Comparison of ENCODE assay signal across 1 cellular context in the genomic region with DNA sequence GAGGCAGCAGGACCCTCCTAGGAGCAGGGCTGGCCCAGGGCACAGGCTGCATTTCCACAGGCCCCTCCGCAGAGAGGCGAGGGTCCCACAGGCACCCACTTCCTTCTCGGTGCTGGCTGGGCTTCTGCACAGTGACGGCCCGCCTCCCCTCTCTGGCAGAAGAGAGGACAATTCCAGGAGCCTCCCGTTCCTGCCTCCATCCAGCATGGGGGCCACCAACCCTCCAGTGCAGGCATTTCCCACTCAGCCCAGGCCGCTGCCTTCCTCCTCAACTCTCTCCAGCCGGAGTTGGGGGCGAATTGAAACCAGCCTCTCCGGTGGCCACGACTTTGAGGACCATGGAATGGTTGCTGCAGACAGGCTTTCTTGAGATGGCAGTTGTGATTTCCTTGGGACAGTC.
TF ChIP-seq lines count a peak whose summit lies in the region.

No MANE protein-coding gene starts in this region.

TF ChIP-seq in H1, 55 proteins besides CTCF, POLR2A, EP300 and RAD21 (continued from another document):
- TF ChIP-seq CHD7 (IDR thresholded peaks at IDR 0.05; ENCODE audit: insufficient replicate concordance, low read length) = no peak
- TF ChIP-seq NANOG (IDR thresholded peaks at IDR 0.05; ENCODE audit: insufficient read depth, low read depth, low read length, poor library complexity, severe bottlenecking) = no peak
- no peak for TF ChIP-seq RNF2 (IDR thresholded peaks at IDR 0.05; ENCODE audit: borderline replicate concordance, low read depth, low read length, missing control alignments, poor library complexity, severe bottlenecking)
- TF ChIP-seq JUN (IDR thresholded peaks at IDR 0.05; ENCODE audit: low read depth, low read length) = no peak
- no peak for TF ChIP-seq RXRA (IDR thresholded peaks at IDR 0.05; ENCODE audit: insufficient read depth, low read depth, low read length)
- no peak for TF ChIP-seq BACH1 (IDR thresholded peaks at IDR 0.05; ENCODE audit: low read length)
- no peak for TF ChIP-seq CTBP2 (IDR thresholded peaks at IDR 0.05; ENCODE audit: borderline replicate concordance, insufficient read depth, insufficient read length, low read length)
- TF ChIP-seq YY1 (IDR thresholded peaks at IDR 0.05; ENCODE audit: low read depth, low read length) = no peak
- TF ChIP-seq GABPA (IDR thresholded peaks at IDR 0.05; ENCODE audit: borderline replicate concordance, insufficient read depth, low read length) = no peak
- TF ChIP-seq FOSL1 (IDR thresholded peaks at IDR 0.05; ENCODE audit: insufficient read depth, low read depth, low read length) = no peak
- no peak for TF ChIP-seq JUND (IDR thresholded peaks at IDR 0.05; ENCODE audit: low read length)
